In genomic region chr10:5889624-5890518, GRCh38 we compare ENCODE assay signal across 8 cellular contexts. TPM values are rescaled to one million over a fixed set of nuclear protein-coding genes. Genes with fewer than 3 reads are reported as not detected.
A peak's percentile ranks its signal among the peaks of the same experiment; 100 is the strongest.
DNase-seq lines count a peak whose midpoint lies in the region; ATAC-seq lines count a peak whose summit lies in the region.

Gene ANKRD16, minus strand, starts transcription at chr10:5889893. Its CDS starts 539 bp downstream, at chr10:5889354.
Gene FBH1, plus strand, starts transcription at chr10:5890243. Its CDS starts 103 bp downstream, at chr10:5890346.

- H3K27me3 ChIP-seq in BLaER1 treated with 17β-estradiol and CSF1 and Interleukin-3, amounts not matched to agents 10 nM and 100 nM: no peaks in the 10 kb centered on the region

- peak within 1 kb of the TSS; percentile 70 to 99 (median 88) for H3K4me3 ChIP-seq in BLaER1 treated with 17β-estradiol and CSF1 and Interleukin-3, amounts not matched to agents 10 nM and 100 nM

- no peaks in the 10 kb centered on the region for H3K27me3 Mint-ChIP-seq in activated CD4-positive, alpha-beta T cell treated with anti-CD3 and anti-CD28 coated beads, Interleukin-2, amount 10 ng/mL, durations not matched to agents 7 days and 5 days

- H3K9me3 ChIP-seq in BLaER1 treated with 17β-estradiol and CSF1 and Interleukin-3, amounts not matched to agents 10 nM and 100 nM (replicated peaks in 1 of 11): no peaks in the 10 kb centered on the region

- peaks cover 23 to 61% (median 44%) of the 10 kb centered on the region in 11 experiments; a peak in 19 of 22 replicates for H4K20me1 ChIP-seq in BLaER1 treated with 17β-estradiol and CSF1 and Interleukin-3, amounts not matched to agents 10 nM and 100 nM

- H3K4me2 ChIP-seq in BLaER1 treated with 17β-estradiol and CSF1 and Interleukin-3, amounts not matched to agents 10 nM and 100 nM: peak within 1 kb of the TSS; percentile 86 to 100 (median 98)

- POLR2A ChIA-PET in activated CD4-positive, alpha-beta T cell treated with anti-CD3 and anti-CD28 coated beads, Interleukin-2, amount 10 ng/mL, durations not matched to agents 7 days and 5 days (lab: Charles Lee): interaction anchor here (0.6 to 1.0 kb wide), 5 partner anchors 10 to 1942 kb away, joined by 3 to 5 read pairs (median 3); no protein-coding TSS in a partner anchor

- no peaks in the 10 kb centered on the region for H3K9me3 Mint-ChIP-seq in activated CD4-positive, alpha-beta T cell treated with anti-CD3 and anti-CD28 coated beads, Interleukin-2, amount 10 ng/mL, durations not matched to agents 7 days and 5 days

- peaks cover 32 to 47% (median 39%) of the 10 kb centered on the region in 10 experiments for H3K4me1 ChIP-seq in BLaER1 treated with 17β-estradiol and CSF1 and Interleukin-3, amounts not matched to agents 10 nM and 100 nM

- H3K36me3 Mint-ChIP-seq in activated CD4-positive, alpha-beta T cell treated with anti-CD3 and anti-CD28 coated beads, Interleukin-2, amount 10 ng/mL, durations not matched to agents 7 days and 5 days (ENCODE audit: low read depth): peaks cover 39% of the 10 kb centered on the region

- peak within 1 kb of the TSS; percentile 80 to 97 (median 92) for H3K9ac ChIP-seq in BLaER1 treated with 17β-estradiol and CSF1 and Interleukin-3, amounts not matched to agents 10 nM and 100 nM

- H3K36me3 ChIP-seq in BLaER1 treated with 17β-estradiol and CSF1 and Interleukin-3, amounts not matched to agents 10 nM and 100 nM: peaks cover 26 to 58% (median 39%) of the 10 kb centered on the region in 11 experiments

- CTCF ChIA-PET in activated CD4-positive, alpha-beta T cell treated with anti-CD3 and anti-CD28 coated beads, Interleukin-2, amount 10 ng/mL, durations not matched to agents 7 days and 5 days (lab: Charles Lee): interaction anchor here (0.8 to 1.4 kb wide), 11 partner anchors 9 to 267 kb away, joined by 3 to 6 read pairs (median 4); no protein-coding TSS in a partner anchor

- H3K27ac Mint-ChIP-seq in activated CD4-positive, alpha-beta T cell treated with anti-CD3 and anti-CD28 coated beads, Interleukin-2, amount 10 ng/mL, durations not matched to agents 7 days and 5 days: peak within 1 kb of the TSS; percentile 78

- peak; percentile 79 to 96 for DNase-seq in NCI-H526 (lab: John Stamatoyannopoulos, UW)
- peak; percentile 96 for DNase-seq in activated CD4-positive, alpha-beta T cell treated with anti-CD3 and anti-CD28 coated beads, Interleukin-2, amount 10 ng/mL, durations not matched to agents 7 days and 5 days
- DNase-seq in cortex of kidney (lab: John Stamatoyannopoulos, UW): peak; percentile 93
- DNase-seq in left lobe of liver (ENCODE audit: low spot score): peak; percentile 100
- peak; percentile 98 to 99 for DNase-seq in stimulated activated CD4-positive, alpha-beta T cell treated with anti-CD3 and anti-CD28 coated beads, Interleukin-2, amount 100 ng/mL, for 24 hours

- peaks cover 53% of the 10 kb centered on the region for H3K4me1 Mint-ChIP-seq in activated CD4-positive, alpha-beta T cell treated with anti-CD3 and anti-CD28 coated beads, Interleukin-2, amount 10 ng/mL, durations not matched to agents 7 days and 5 days

- peak; percentile 87 for ATAC-seq in GM19328 (IDR thresholded peaks at IDR 0.05; ENCODE audit: unreplicated experiment)
- ATAC-seq in HG03469 (IDR thresholded peaks at IDR 0.05; ENCODE audit: unreplicated experiment): peak; percentile 83
- peak; percentile 91 for ATAC-seq in left lobe of liver

- peak within 1 kb of the TSS; percentile 67 to 91 (median 88) for H3K27ac ChIP-seq in BLaER1 treated with 17β-estradiol and CSF1 and Interleukin-3, amounts not matched to agents 10 nM and 100 nM

- H3K4me3 Mint-ChIP-seq in activated CD4-positive, alpha-beta T cell treated with anti-CD3 and anti-CD28 coated beads, Interleukin-2, amount 10 ng/mL, durations not matched to agents 7 days and 5 days: peak within 1 kb of the TSS; percentile 86

RNA-seq across cellular contexts. Expression of gene ANKRD16, which starts in this region (rescaled TPM):
- 1 to 10 TPM; 5.2 to 6.4 TPM for total RNA-seq in activated CD4-positive, alpha-beta T cell treated with anti-CD3 and anti-CD28 coated beads, Interleukin-2, amount 10 ng/mL, durations not matched to agents 7 days and 5 days
- 6.6 TPM for total RNA-seq in left lobe of liver

RNA-seq across cellular contexts. Expression of gene FBH1, which starts in this region (rescaled TPM):
- total RNA-seq in activated CD4-positive, alpha-beta T cell treated with anti-CD3 and anti-CD28 coated beads, Interleukin-2, amount 10 ng/mL, durations not matched to agents 7 days and 5 days: 10 to 100 TPM; 55.3 to 63.5 TPM
- 41.7 TPM for total RNA-seq in left lobe of liver

Comparison
In these comparisons a context has a peak if more than half of its experiments do, and no peak if none do; other contexts are left out.
1. Peak in every context shown above with its lines: DNase-seq, ATAC-seq, H3K4me3 ChIP-seq and H3K27ac ChIP-seq.